In genomic region chr4:187777954-187778353, GRCh38 we compare ENCODE assay signal across 21 cellular contexts.
A peak's percentile ranks its signal among the peaks of the same experiment; 100 is the strongest.
DNase-seq lines count a peak whose midpoint lies in the region; ATAC-seq and TF ChIP-seq lines count a peak whose summit lies in the region.
"Had no signal": no experiment of that assay in that cellular context is flagged by ENCODE, and none has a peak within 500 bp of the region (broad histone marks: within the 10 kb centered on the region; RNA-seq: fewer than 3 reads in every experiment).

No MANE protein-coding gene starts in this region.

- H3K27ac ChIP-seq in GM23338 (ENCODE audit: low read depth): no peak overlapping the region
- no peak overlapping the region for H3K27ac ChIP-seq in neural progenitor cell
- H3K27ac ChIP-seq: 22Rv1; A549; BLaER1 treated with 17β-estradiol and CSF1 and Interleukin-3, amounts not matched to agents 10 nM and 100 nM; C4-2B had no signal

- H3K4me1 ChIP-seq in GM23338 (ENCODE audit: insufficient read depth) (peaks cover 21% of the 10 kb centered on the region), neural progenitor cell (peaks cover 6% of the 10 kb centered on the region)
- H3K4me1 ChIP-seq: BLaER1 treated with 17β-estradiol and CSF1 and Interleukin-3, amounts not matched to agents 10 nM and 100 nM; Caco-2 had no signal

- peaks cover 18% of the 10 kb centered on the region; the same call in 1 of the 2 replicates for H3K36me3 ChIP-seq in GM23338 (ENCODE audit: insufficient read depth)
- no peaks in the 10 kb centered on the region for H3K36me3 ChIP-seq in neural progenitor cell

- H3K27me3 ChIP-seq in GM23338 (ENCODE audit: insufficient read depth) (no peaks in the 10 kb centered on the region), neural progenitor cell (no peaks in the 10 kb centered on the region)
- H3K27me3 ChIP-seq: BLaER1 treated with 17β-estradiol and CSF1 and Interleukin-3, amounts not matched to agents 10 nM and 100 nM had no signal

- H2AFZ ChIP-seq in GM23338 (no peak overlapping the region), neural progenitor cell (replicated peaks) (peak overlapping the region; percentile 71)

- no peak overlapping the region for H3K27ac Mint-ChIP-seq in GM23338
- no peak overlapping the region for H3K27ac Mint-ChIP-seq in neural progenitor cell
- H3K27ac Mint-ChIP-seq: B cell; CD4-positive, alpha-beta T cell; CD8-positive, alpha-beta T cell had no signal

- H3K4me1 Mint-ChIP-seq in GM23338: peaks cover 4% of the 10 kb centered on the region; the same call in 2 of the 3 replicates
- no peaks in the 10 kb centered on the region for H3K4me1 Mint-ChIP-seq in neural progenitor cell
- H3K4me1 Mint-ChIP-seq: B cell had no signal

- H3F3A ChIP-seq in GM23338 (replicated peaks; ENCODE audit: low read depth): no peaks in the 10 kb centered on the region
- H3F3A ChIP-seq in neural progenitor cell (ENCODE audit: low read depth): peaks cover 8% of the 10 kb centered on the region

- TF ChIP-seq CTCF in GM23338 (conservative IDR thresholded peaks at IDR 0.05; ENCODE audit: low read depth in 2 of 2): no peak
- no peak for TF ChIP-seq CTCF in epithelial cell of esophagus (IDR thresholded peaks at IDR 0.05; ENCODE audit: insufficient read depth, low read depth, low read length, missing control alignments)
- TF ChIP-seq CTCF in neural progenitor cell (IDR thresholded peaks at IDR 0.05): no peak

- H3K9me3 ChIP-seq in neural progenitor cell (ENCODE audit: low read depth): no peaks in the 10 kb centered on the region
- H3K9me3 ChIP-seq: A549, Caco-2 had no signal

- H3K9me3 Mint-ChIP-seq in GM23338 (peaks cover 14% of the 10 kb centered on the region), neural progenitor cell (peaks cover 2% of the 10 kb centered on the region)

- H4K20me1 ChIP-seq in GM23338 (replicated peaks; ENCODE audit: insufficient read depth) (no peaks in the 10 kb centered on the region), neural progenitor cell (ENCODE audit: low read depth) (no peaks in the 10 kb centered on the region)
- H4K20me1 ChIP-seq: BLaER1 treated with 17β-estradiol and CSF1 and Interleukin-3, amounts not matched to agents 10 nM and 100 nM had no signal

- peaks cover 5% of the 10 kb centered on the region for H3K9me2 ChIP-seq in GM23338 (ENCODE audit: insufficient read depth)

- no peak overlapping the region for H3K4me2 ChIP-seq in GM23338
- H3K4me2 ChIP-seq in neural progenitor cell: no peak overlapping the region
- H3K4me2 ChIP-seq: A549; BLaER1 treated with 17β-estradiol and CSF1 and Interleukin-3, amounts not matched to agents 10 nM and 100 nM had no signal

- H3K4me3 Mint-ChIP-seq in GM23338 (no peak overlapping the region), neural progenitor cell (no peak overlapping the region)
- H3K4me3 Mint-ChIP-seq: B cell; CD4-positive, alpha-beta T cell; CD8-positive, alpha-beta T cell had no signal

- H3K79me2 ChIP-seq in GM23338 (replicated peaks; ENCODE audit: insufficient read depth): no peaks in the 10 kb centered on the region
- no peaks in the 10 kb centered on the region for H3K79me2 ChIP-seq in neural progenitor cell (ENCODE audit: low read depth)

- intact Hi-C loops in left colon (cut with DNase I, micrococcal nuclease): no loop called here

- H3K4me3 ChIP-seq in GM23338 (no peak overlapping the region), epithelial cell of esophagus (ENCODE audit: low read length) (no peak overlapping the region), neural progenitor cell (no peak overlapping the region)
- H3K4me3 ChIP-seq: A549; BLaER1 treated with 17β-estradiol and CSF1 and Interleukin-3, amounts not matched to agents 10 nM and 100 nM; GM12878 had no signal

- H3K36me3 Mint-ChIP-seq in GM23338 (ENCODE audit: low read depth) (peaks cover 17% of the 10 kb centered on the region), neural progenitor cell (no peaks in the 10 kb centered on the region)
- H3K36me3 Mint-ChIP-seq: CD8-positive, alpha-beta T cell had no signal

- ATAC-seq in GM23338 (no peak), left colon (peak; percentile 65), GM21515 (IDR thresholded peaks at IDR 0.05; ENCODE audit: unreplicated experiment) (no peak), HG03045 (IDR thresholded peaks at IDR 0.05; ENCODE audit: unreplicated experiment) (no peak)
- ATAC-seq: A549; CD8-positive, alpha-beta T cell; GM12878 had no signal

- H3K27me3 Mint-ChIP-seq in GM23338 (ENCODE audit: insufficient read depth, low read depth, poor library complexity) (peaks cover 5% of the 10 kb centered on the region), neural progenitor cell (ENCODE audit: insufficient read depth, low read depth) (peaks cover 4% of the 10 kb centered on the region)
- H3K27me3 Mint-ChIP-seq: B cell; CD4-positive, alpha-beta T cell had no signal

- DNase-seq in GM23338 (ENCODE audit: low spot score) (peak; percentile 14), epithelial cell of esophagus (ENCODE audit: low read depth) (peak; percentile 4), left colon (no peak), neural progenitor cell (ENCODE audit: low spot score) (no peak), UCSD-AML1 (lab: John Stamatoyannopoulos, UW; ENCODE audit: unreplicated experiment) (no peak)
- DNase-seq: AML-193; Caco-2; Calu3; CD4-positive, alpha-beta T cell; CD8-positive, alpha-beta T cell; DND-41; EL; GDM1 had no signal

- H3K9ac ChIP-seq in neural progenitor cell: no peak overlapping the region
- H3K9ac ChIP-seq: BLaER1 treated with 17β-estradiol and CSF1 and Interleukin-3, amounts not matched to agents 10 nM and 100 nM had no signal

TF ChIP-seq in GM23338, 12 proteins besides CTCF, POLR2A, EP300 and RAD21 (continues in another document):
- TF ChIP-seq CREB1 (CRISPR knock-in tag; IDR thresholded peaks at IDR 0.05; ENCODE audit: low read depth) (no peak), ETS1 (IDR thresholded peaks at IDR 0.05) (no peak), POLR2AphosphoS5 (IDR thresholded peaks at IDR 0.05; ENCODE audit: low read depth) (no peak), ZNF462 (CRISPR knock-in tag; IDR thresholded peaks at IDR 0.05) (no peak)

Comparison
In these comparisons a context has a peak if more than half of its experiments do, and no peak if none do; other contexts are left out.
1. DNase-seq: peak in GM23338 (single experiment) and epithelial cell of esophagus (single experiment); none in left colon (0 of 2), neural progenitor cell (single experiment) and UCSD-AML1 (single experiment).